Comparison of ENCODE assay signal across 8 cellular contexts in the genomic region with DNA sequence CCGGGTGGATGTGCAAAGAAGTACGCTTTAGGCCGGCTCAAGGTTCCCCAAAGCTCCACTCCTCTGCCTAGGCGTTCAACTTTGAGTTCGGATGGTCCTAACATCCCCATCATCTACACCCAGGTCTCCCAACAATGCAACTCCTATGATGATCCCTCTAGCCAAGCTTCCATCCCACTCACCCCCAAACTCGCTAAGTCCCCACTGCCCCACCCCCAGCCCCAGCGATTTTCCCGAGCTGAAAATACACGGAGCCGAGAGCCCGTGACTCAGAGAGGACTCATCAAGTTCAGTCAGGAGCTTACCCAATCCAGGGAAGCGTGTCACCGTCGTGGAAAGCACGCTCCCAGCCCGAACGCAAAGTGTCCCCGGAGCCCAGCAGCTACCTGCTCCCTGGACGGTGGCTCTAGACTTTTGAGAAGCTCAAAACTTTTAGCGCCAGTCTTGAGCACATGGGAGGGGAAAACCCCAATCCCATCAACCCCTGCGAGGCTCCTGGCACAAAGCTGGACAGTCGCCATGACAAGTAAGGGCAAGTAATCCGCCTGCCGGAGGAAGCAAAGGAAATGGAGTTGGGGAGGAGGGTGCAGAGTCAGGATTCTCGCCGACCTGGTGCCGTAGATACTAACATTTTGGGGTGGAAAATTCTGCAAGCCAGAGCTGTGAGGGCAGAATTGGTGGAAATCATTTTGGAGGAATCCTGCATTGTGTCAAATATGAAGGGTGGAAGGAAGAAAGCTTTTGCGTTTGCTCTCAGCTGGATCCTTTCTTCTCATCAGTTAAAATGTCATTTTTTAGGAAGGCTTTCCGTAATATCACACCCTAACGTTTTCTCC. TPM values are rescaled to one million over a fixed set of nuclear protein-coding genes. Genes with fewer than 3 reads are reported as not detected.
DNase-seq lines count a peak whose midpoint lies in the region; ATAC-seq, FAIRE-seq and TF ChIP-seq lines count a peak whose summit lies in the region.

TSS of gene TP53 (minus strand) at position 419 of the 836 bp plus-strand sequence. CDS start 10,896 bp downstream, outside the sequence.

- peak; percentile 32 for FAIRE-seq in D721Med (lab: Jason Lieb, UNC)

- no peaks in the 10 kb centered on the region for H3K27me3 ChIP-seq in breast epithelium
- no peaks in the 10 kb centered on the region for H3K27me3 ChIP-seq in skeletal muscle satellite cell (ENCODE audit: control insufficient read depth, insufficient read depth, low read length)

- DNase-seq in D721Med (ENCODE audit: insufficient read length, low spot score) (no peak), NCI-H2227 (lab: John Stamatoyannopoulos, UW; ENCODE audit: unreplicated experiment) (peak; percentile 86), breast epithelium (ENCODE audit: low spot score in 2 of 2) (peak; percentile 87 to 90)

- H3K4me2 ChIP-seq in skeletal muscle satellite cell (ENCODE audit: low read length) = peak within 1 kb of the TSS; percentile 93

- H3K27ac ChIP-seq in VCaP (peak within 1 kb of the TSS; percentile 98), breast epithelium (peak within 1 kb of the TSS; percentile 96 to 98)

- peak; percentile 65 for TF ChIP-seq POLR2A in breast epithelium (IDR thresholded peaks at IDR 0.05)

- H3K4me3 ChIP-seq in breast epithelium (peak within 1 kb of the TSS; percentile 85 to 96 (median 95)), iPS-18c (ENCODE audit: insufficient read depth, low read depth, low read length) (peak within 1 kb of the TSS; percentile 72), skeletal muscle satellite cell (ENCODE audit: low read length) (peak within 1 kb of the TSS; percentile 93)

- H3K9me3 ChIP-seq in breast epithelium (no peaks in the 10 kb centered on the region), iPS-18c (ENCODE audit: control insufficient read depth, insufficient read depth, low read length) (no peaks in the 10 kb centered on the region), skeletal muscle satellite cell (replicated peaks; ENCODE audit: low read length) (no peaks in the 10 kb centered on the region)

- intact Hi-C loops in breast epithelium (cut with DNase I; ENCODE audit: low total_unique reads) = no loop called here

- ATAC-seq in HG02798 (IDR thresholded peaks at IDR 0.05; ENCODE audit: poor library complexity, unreplicated experiment) (peak; percentile 38), GM19351 (IDR thresholded peaks at IDR 0.05; ENCODE audit: unreplicated experiment) (no peak)

- H3K36me3 ChIP-seq in breast epithelium = no peaks in the 10 kb centered on the region
- H3K36me3 ChIP-seq in skeletal muscle satellite cell (ENCODE audit: insufficient read depth, low read length) = peaks cover 4% of the 10 kb centered on the region

- H3K4me1 ChIP-seq in breast epithelium = peaks cover 4 to 8% of the 10 kb centered on the region in 2 donors
- peaks cover 15% of the 10 kb centered on the region for H3K4me1 ChIP-seq in skeletal muscle satellite cell (ENCODE audit: control insufficient read depth, insufficient read depth, low read length)

- TF ChIP-seq CTCF in D721Med (IDR thresholded peaks at IDR 0.05; ENCODE audit: insufficient read depth, missing control alignments) (no peak), VCaP (conservative IDR thresholded peaks at IDR 0.05) (no peak), breast epithelium (IDR thresholded peaks at IDR 0.05) (no peak)

- H3K9ac ChIP-seq in skeletal muscle satellite cell (ENCODE audit: low read depth, low read length) = peak within 1 kb of the TSS; percentile 99

RNA-seq across cellular contexts. Expression of gene TP53, which starts in this region (rescaled TPM):
- 10 to 100 TPM; 23.9 to 31.9 (median 24.2) TPM for total RNA-seq in breast epithelium
- total RNA-seq in skeletal muscle satellite cell (2012; rRNA removed) = 21.2 and 21.5 TPM in 2 replicates
